Comparison of ENCODE assay signal across 22 cellular contexts in the genomic region with DNA sequence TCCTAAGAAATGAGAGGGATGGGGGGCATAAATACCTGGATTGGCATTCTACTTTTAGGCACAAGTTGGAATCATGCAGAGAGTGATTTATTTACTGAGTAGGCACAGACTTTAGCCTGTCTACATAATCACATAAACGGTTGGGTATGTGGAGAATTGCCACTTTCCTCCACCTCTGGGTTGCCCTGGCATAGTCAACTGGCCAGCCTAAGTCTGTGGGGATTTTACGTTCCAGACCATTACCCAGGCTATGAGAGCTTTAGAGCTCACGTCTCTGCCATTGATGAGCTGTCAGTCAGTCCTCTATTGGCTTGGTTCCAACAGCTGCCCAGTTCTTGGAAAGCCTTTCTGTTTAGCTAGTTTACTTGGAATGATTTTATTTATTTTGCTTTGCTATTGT. TPM values are rescaled to one million over a fixed set of nuclear protein-coding genes. Genes with fewer than 3 reads are reported as not detected.
DNase-seq lines count a peak whose midpoint lies in the region; ATAC-seq and TF ChIP-seq lines count a peak whose summit lies in the region.
"Had no signal": no experiment of that assay in that cellular context is flagged by ENCODE, and none has a peak within 500 bp of the region (broad histone marks: within the 10 kb centered on the region; RNA-seq: fewer than 3 reads in every experiment).

No MANE protein-coding gene starts in this region.

- H3K36me3 Mint-ChIP-seq in natural killer cell treated with Interleukin-12 subunit alpha and Interleukin-12 subunit beta and Interleukin-15 and Interleukin-18, amount 100 ng/mL, for 72 hours = peaks cover 14% of the 10 kb centered on the region
- peaks cover 16% of the 10 kb centered on the region for H3K36me3 Mint-ChIP-seq in natural killer cell

- no peak overlapping the region for H3K27ac ChIP-seq in RWPE2 (ENCODE audit: poor library complexity, severe bottlenecking)
- H3K27ac ChIP-seq in thyroid gland = no peak overlapping the region
- H3K27ac ChIP-seq: adrenal gland, epithelial cell of prostate, hepatocyte, left ventricle myocardium inferior, uterus had no signal

- 10 to 24% methylated on average over 3 of the region's 3 CpGs for WGBS in thyroid gland, 2 donors

- no peak for TF ChIP-seq CTCF in natural killer cell (IDR thresholded peaks at IDR 0.05)
- no peak for TF ChIP-seq CTCF in RWPE2 (IDR thresholded peaks at IDR 0.05; ENCODE audit: poor library complexity, severe bottlenecking)
- TF ChIP-seq CTCF in thyroid gland (IDR thresholded peaks at IDR 0.05) = no peak

- H3K4me1 ChIP-seq in RWPE2 (ENCODE audit: insufficient read depth, poor library complexity, severe bottlenecking) (no peaks in the 10 kb centered on the region), thyroid gland (peaks cover 0 to 15% of the 10 kb centered on the region in 2 donors)

- no peak for ATAC-seq in natural killer cell treated with Interleukin-12 subunit alpha and Interleukin-12 subunit beta and Interleukin-15 and Interleukin-18, amount 100 ng/mL, for 72 hours
- no peak for ATAC-seq in natural killer cell
- 0 out of 3 replicates have a peak, but pooled peaks have one; percentile 2 for ATAC-seq in RWPE2 (ENCODE audit: low read depth)
- no peak for ATAC-seq in HG03571 (IDR thresholded peaks at IDR 0.05; ENCODE audit: unreplicated experiment)
- ATAC-seq in HG02798 (IDR thresholded peaks at IDR 0.05; ENCODE audit: poor library complexity, unreplicated experiment) = no peak
- ATAC-seq: activated CD4-positive, CD25-positive, alpha-beta regulatory T cell treated with anti-CD3 and anti-CD28 coated beads, Interleukin-2, amount 50 U/mL, for 24 hours; GM23338; naive thymus-derived CD8-positive, alpha-beta T cell; right cardiac atrium; stimulated activated memory B cell treated with anti-CD40 and anti-IgM and Interleukin-4, amounts not matched to agents 10 μg/mL and 1 μg/mL and 100 μg/mL, for 72 hours had no signal

- H3K4me3 Mint-ChIP-seq in natural killer cell treated with Interleukin-12 subunit alpha and Interleukin-12 subunit beta and Interleukin-15 and Interleukin-18, amount 100 ng/mL, for 72 hours = no peak overlapping the region
- H3K4me3 Mint-ChIP-seq in natural killer cell = no peak overlapping the region
- H3K4me3 Mint-ChIP-seq: GM23338; stimulated activated memory B cell treated with anti-CD40 and anti-IgM and Interleukin-4, amounts not matched to agents 10 μg/mL and 1 μg/mL and 100 μg/mL, for 72 hours had no signal

- H3K4me1 Mint-ChIP-seq in natural killer cell treated with Interleukin-12 subunit alpha and Interleukin-12 subunit beta and Interleukin-15 and Interleukin-18, amount 100 ng/mL, for 72 hours (ENCODE audit: low read depth in 2 of 2) = peaks cover 7 to 8% of the 10 kb centered on the region in 2 donors
- peaks cover 7 to 24% of the 10 kb centered on the region in 2 donors for H3K4me1 Mint-ChIP-seq in natural killer cell

- peaks cover 11% of the 10 kb centered on the region for H3K9me3 ChIP-seq in RWPE2 (ENCODE audit: severe bottlenecking)
- no peaks in the 10 kb centered on the region for H3K9me3 ChIP-seq in thyroid gland
- H3K9me3 ChIP-seq: adrenal gland, uterus had no signal

- peaks cover 100% of the 10 kb centered on the region for H3K27me3 ChIP-seq in RWPE2 (ENCODE audit: insufficient read depth, poor library complexity, severe bottlenecking)
- peaks cover 29% of the 10 kb centered on the region for H3K27me3 ChIP-seq in thyroid gland

- no peaks in the 10 kb centered on the region for H3K9me3 Mint-ChIP-seq in natural killer cell treated with Interleukin-12 subunit alpha and Interleukin-12 subunit beta and Interleukin-15 and Interleukin-18, amount 100 ng/mL, for 72 hours
- peaks cover 0 to 5% of the 10 kb centered on the region in 2 donors for H3K9me3 Mint-ChIP-seq in natural killer cell

- H3K27ac Mint-ChIP-seq in natural killer cell treated with Interleukin-12 subunit alpha and Interleukin-12 subunit beta and Interleukin-15 and Interleukin-18, amount 100 ng/mL, for 72 hours = no peak overlapping the region
- no peak overlapping the region for H3K27ac Mint-ChIP-seq in natural killer cell
- H3K27ac Mint-ChIP-seq: GM23338; stimulated activated memory B cell treated with anti-CD40 and anti-IgM and Interleukin-4, amounts not matched to agents 10 μg/mL and 1 μg/mL and 100 μg/mL, for 72 hours had no signal

- no peak for TF ChIP-seq POLR2A in thyroid gland (IDR thresholded peaks at IDR 0.05)

- no peaks in the 10 kb centered on the region for H3K36me3 ChIP-seq in RWPE2 (ENCODE audit: low read depth)
- H3K36me3 ChIP-seq in thyroid gland = no peaks in the 10 kb centered on the region
- H3K36me3 ChIP-seq: adrenal gland, left ventricle myocardium inferior, uterus had no signal

- intact Hi-C loops in natural killer cell (cut with micrococcal nuclease) = no loop called here
- intact Hi-C loops in thyroid gland (cut with DNase I) = no loop called here

- H3K4me3 ChIP-seq in RWPE2 (ENCODE audit: severe bottlenecking) = no peak overlapping the region
- H3K4me3 ChIP-seq in thyroid gland (replicated peaks in 1 of 3) = no peak overlapping the region
- H3K4me3 ChIP-seq: adrenal gland, GM23338, hepatocyte, left ventricle myocardium inferior, uterus had no signal

- H3K27me3 Mint-ChIP-seq in natural killer cell treated with Interleukin-12 subunit alpha and Interleukin-12 subunit beta and Interleukin-15 and Interleukin-18, amount 100 ng/mL, for 72 hours = peaks cover 33 to 43% of the 10 kb centered on the region in 2 donors
- peaks cover 50 to 59% of the 10 kb centered on the region in 2 donors for H3K27me3 Mint-ChIP-seq in natural killer cell (ENCODE audit: low read depth in 2 of 2)

- DNase-seq in natural killer cell treated with Interleukin-12 subunit alpha and Interleukin-12 subunit beta and Interleukin-15 and Interleukin-18, amount 100 ng/mL, for 72 hours (ENCODE audit: low spot score) = peak; percentile 8
- DNase-seq in natural killer cell = no peak
- DNase-seq in NCI-H187 (lab: John Stamatoyannopoulos, UW) = peak; percentile 66 to 69
- DNase-seq in RWPE2 (ENCODE audit: low spot score) = no peak
- DNase-seq in thyroid gland = peak; percentile 33 to 50
- no peak for DNase-seq in cerebellar nuclear complex (lab: John Stamatoyannopoulos, UW)
- DNase-seq: adrenal gland; DMS153; left ventricle myocardium inferior; naive thymus-derived CD8-positive, alpha-beta T cell; NCI-H1436 treated with DMSO at 0.1 percent for 48 hours; stimulated activated CD4-positive, alpha-beta T cell treated with anti-CD3 and anti-CD28 coated beads, Interleukin-4, amount 100 ng/mL, for 4 hours; uterus had no signal

RNA-seq across cellular contexts. Expression of gene BHLHE23, which starts 5.0 kb away (rescaled TPM):
- total RNA-seq in natural killer cell treated with Interleukin-12 subunit alpha and Interleukin-12 subunit beta and Interleukin-15 and Interleukin-18, amount 100 ng/mL, for 72 hours = not detected
- total RNA-seq in natural killer cell (not detected), thyroid gland (not detected)
- total RNA-seq: adrenal gland; chondrocyte; hepatocyte; left ventricle myocardium inferior; naive thymus-derived CD8-positive, alpha-beta T cell; right cardiac atrium; uterus had no signal

RNA-seq across cellular contexts. Expression of gene SLC17A9, which starts 59.3 kb away (rescaled TPM):
- 100 to 1,000 TPM in 1 of 2 donors, 10 to 100 TPM in 1; 34.9 to 100 TPM for total RNA-seq in natural killer cell treated with Interleukin-12 subunit alpha and Interleukin-12 subunit beta and Interleukin-15 and Interleukin-18, amount 100 ng/mL, for 72 hours
- total RNA-seq in natural killer cell = 10 to 100 TPM; 22.3 to 24.0 (median 23.8) TPM
- total RNA-seq in thyroid gland = 1 to 10 TPM in 2 of 4 donors, under 1 TPM in 2; 0.68 to 1.6 (median 1.00) TPM

Comparison
In these comparisons a context has a peak if more than half of its experiments do, and no peak if none do; other contexts are left out.
1. DNase-seq: peak in natural killer cell treated with Interleukin-12 subunit alpha and Interleukin-12 subunit beta and Interleukin-15 and Interleukin-18, amount 100 ng/mL, for 72 hours (single experiment), NCI-H187 (2 of 2) and thyroid gland (2 of 2); none in natural killer cell (single experiment), RWPE2 (single experiment) and cerebellar nuclear complex (0 of 2).
2. RNA of gene SLC17A9, which starts 59.3 kb away (total RNA-seq): 34.9 to 100 TPM in natural killer cell treated with Interleukin-12 subunit alpha and Interleukin-12 subunit beta and Interleukin-15 and Interleukin-18, amount 100 ng/mL, for 72 hours and 22.3 to 24.0 TPM in natural killer cell; 0.68 to 1.6 TPM in thyroid gland; every median in the first group is over 4 times any median in the second.